28 cellular contexts compared by ENCODE assay signal in the genomic region with DNA sequence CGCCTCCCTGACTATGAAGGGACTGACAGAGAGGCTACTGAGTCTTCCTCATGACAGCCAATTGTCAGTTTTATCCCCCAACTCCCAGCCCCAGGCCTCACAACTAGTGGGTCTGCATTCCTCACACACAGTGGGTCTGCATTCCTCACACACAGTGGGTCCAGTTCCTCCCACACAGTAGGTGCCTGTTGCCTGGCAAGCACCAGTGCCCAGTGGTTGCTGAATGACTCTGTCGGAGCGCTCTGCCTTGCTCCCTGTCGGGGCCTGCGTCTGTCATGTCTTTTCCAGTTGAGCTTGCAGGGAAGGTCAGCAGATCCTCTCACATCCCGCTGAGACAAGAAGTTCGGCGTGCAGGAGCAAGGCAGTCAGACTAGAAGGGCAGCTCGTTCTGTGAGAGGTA.
DNase-seq lines count a peak whose midpoint lies in the region; ATAC-seq, FAIRE-seq and TF ChIP-seq lines count a peak whose summit lies in the region.
"Had no signal": no experiment of that assay in that cellular context is flagged by ENCODE, and none has a peak within 500 bp of the region (broad histone marks: within the 10 kb centered on the region; RNA-seq: fewer than 3 reads in every experiment).

No MANE protein-coding gene starts in this region.

- H2AFZ ChIP-seq in IMR-90 (replicated peaks; ENCODE audit: low read length, poor library complexity) (peak overlapping the region; percentile 51), K562 (ENCODE audit: low read depth, low read length) (no peak overlapping the region), H1 (ENCODE audit: low read length) (no peak overlapping the region), neuronal stem cell (ENCODE audit: low read length) (no peak overlapping the region)

- H3K9me3 ChIP-seq in IMR-90 (ENCODE audit: control insufficient read depth, insufficient read depth, low read length) (peaks cover 50% of the 10 kb centered on the region), K562 (replicated peaks; ENCODE audit: control insufficient read depth, insufficient read depth, low read depth, low read length) (no peaks in the 10 kb centered on the region), H1 (ENCODE audit: insufficient read depth in 2 of 2, low read depth in 1 of 2, low read length in 1 of 2) (no peaks in the 10 kb centered on the region), neuronal stem cell (replicated peaks in 1 of 2; ENCODE audit: control insufficient read depth in 2 of 2, insufficient read depth in 1 of 2, low read depth in 1 of 2, low read length in 2 of 2) (no peaks in the 10 kb centered on the region)
- H3K9me3 ChIP-seq: BE2C, BLaER1 had no signal

- ATAC-seq in IMR-90 (ENCODE audit: low read depth) (no peak), K562 (no peak), GM19035 (IDR thresholded peaks at IDR 0.05; ENCODE audit: unreplicated experiment) (no peak), GM19455 (IDR thresholded peaks at IDR 0.05; ENCODE audit: unreplicated experiment) (no peak), HG02623 (IDR thresholded peaks at IDR 0.05; ENCODE audit: unreplicated experiment) (no peak)
- ATAC-seq: GM12878 had no signal

- TF ChIP-seq CTCF in IMR-90 (conservative IDR thresholded peaks at IDR 0.05; ENCODE audit: low read depth, low read length), result no peak
- no peak for TF ChIP-seq CTCF in K562 (IDR thresholded peaks at IDR 0.05 in 2 of 3, conservative IDR thresholded peaks at IDR 0.05 in 1 of 3; ENCODE audit: insufficient read depth in 2 of 3, low read depth in 1 of 3, low read length in 3 of 3)
- no peak for TF ChIP-seq CTCF in H1 (IDR thresholded peaks at IDR 0.05; ENCODE audit: control extremely low read depth in 1 of 3, insufficient read depth in 1 of 3, low read depth in 1 of 3, low read length in 3 of 3)

- H3K56ac ChIP-seq in IMR-90 (ENCODE audit: extremely low read depth, insufficient read depth, low read length), result no peak overlapping the region
- H3K56ac ChIP-seq in H1 (replicated peaks; ENCODE audit: insufficient read length, low read depth, low read length), result no peak overlapping the region

- H2BK120ac ChIP-seq in IMR-90 (ENCODE audit: low read depth, low read length), result no peak overlapping the region
- H2BK120ac ChIP-seq in H1 (replicated peaks; ENCODE audit: low read depth, low read length), result no peak overlapping the region
- no peak overlapping the region for H2BK120ac ChIP-seq in neuronal stem cell (ENCODE audit: low read depth, low read length)

- H3K4me2 ChIP-seq in IMR-90 (ENCODE audit: low read depth, low read length), result no peak overlapping the region
- H3K4me2 ChIP-seq in K562 (ENCODE audit: insufficient read depth, low read length), result no peak overlapping the region
- no peak overlapping the region for H3K4me2 ChIP-seq in H1 (ENCODE audit: insufficient read depth in 1 of 2, low read depth in 2 of 2, low read length in 2 of 2)
- H3K4me2 ChIP-seq in neuronal stem cell (ENCODE audit: insufficient read depth, low read length, poor library complexity, severe bottlenecking), result no peak overlapping the region
- H3K4me2 ChIP-seq: BLaER1 had no signal

- no peaks in the 10 kb centered on the region for H4K20me1 ChIP-seq in IMR-90 (ENCODE audit: insufficient read depth, low read length)
- H4K20me1 ChIP-seq in K562 (replicated peaks; ENCODE audit: control insufficient read depth, insufficient read depth, low read length), result no peaks in the 10 kb centered on the region
- no peaks in the 10 kb centered on the region for H4K20me1 ChIP-seq in H1 (replicated peaks in 1 of 2; ENCODE audit: control insufficient read depth in 1 of 2, insufficient read depth in 2 of 2, low read length in 2 of 2)
- H4K20me1 ChIP-seq: BLaER1 had no signal

- no peak overlapping the region for H3K4ac ChIP-seq in IMR-90 (ENCODE audit: low read depth, low read length)
- no peak overlapping the region for H3K4ac ChIP-seq in H1 (replicated peaks; ENCODE audit: insufficient read length, low read depth, low read length)
- no peak overlapping the region for H3K4ac ChIP-seq in neuronal stem cell (ENCODE audit: low read length)

- H3K27me3 ChIP-seq in IMR-90 (ENCODE audit: control insufficient read depth, insufficient read depth, low read length) (no peaks in the 10 kb centered on the region), K562 (ENCODE audit: control insufficient read depth in 2 of 2, insufficient read depth in 2 of 2, low read length in 2 of 2) (peaks cover 3 to 28% of the 10 kb centered on the region in 2 experiments; a peak in 4 of 5 replicates), H1 (replicated peaks in 1 of 4; ENCODE audit: control insufficient read depth in 3 of 4, extremely low read depth in 1 of 4, insufficient read depth in 3 of 4, low read length in 3 of 4) (no peaks in the 10 kb centered on the region), neuronal stem cell (ENCODE audit: control insufficient read depth in 3 of 3, insufficient read depth in 3 of 3, low read depth in 1 of 3, low read length in 3 of 3) (no peaks in the 10 kb centered on the region)
- H3K27me3 ChIP-seq: BE2C, BLaER1 had no signal

- no peak overlapping the region for H4K5ac ChIP-seq in IMR-90 (ENCODE audit: low read depth, low read length)
- no peak overlapping the region for H4K5ac ChIP-seq in H1 (ENCODE audit: insufficient read length, low read depth, low read length)

- H2BK12ac ChIP-seq in H1 (ENCODE audit: low read depth, low read length) (no peak overlapping the region), neuronal stem cell (ENCODE audit: low read length) (no peak overlapping the region)

- no peak for TF ChIP-seq POLR2A in IMR-90 (IDR thresholded peaks at IDR 0.05; ENCODE audit: low read depth, low read length)
- TF ChIP-seq POLR2A in K562 (conservative IDR thresholded peaks at IDR 0.05), result no peak
- no peak for TF ChIP-seq POLR2A in H1 (IDR thresholded peaks at IDR 0.05; ENCODE audit: control extremely low read depth in 1 of 2, low read depth in 2 of 2, low read length in 2 of 2)

- in situ Hi-C loops in IMR-90 (cut with MboI; ENCODE audit: low sequenced_read_pairs), result no loop called here
- in situ Hi-C loops in K562 (cut with MboI), result no loop called here

- DNase-seq in IMR-90, result no peak
- DNase-seq in K562 (ENCODE audit: extremely low read depth in 1 of 4, low spot score in 3 of 4), result no peak
- DNase-seq in H1 (ENCODE audit: low read depth in 1 of 2, low spot score in 2 of 2), result no peak
- no peak for DNase-seq in neuronal stem cell (ENCODE audit: low spot score)
- DNase-seq: 8988T; ACHN; BE2C; C1 segment of cervical spinal cord; CD4-positive, alpha-beta memory T cell; CD4-positive, CD25-positive, alpha-beta regulatory T cell; CD8-positive, alpha-beta memory T cell; COR-L47; DMS 273 treated with DMSO at 0.1 percent for 48 hours; DMS153; DMS53; DMS79; DND-41; EL; GDM1 had no signal

- dilution Hi-C loops in IMR-90 (cut with HindIII; ENCODE audit: low sequenced_read_pairs, unreplicated experiment), result no loop called here

- H3K14ac ChIP-seq in IMR-90 (replicated peaks; ENCODE audit: low read depth, low read length) (no peak overlapping the region), H1 (ENCODE audit: insufficient read length) (no peak overlapping the region), neuronal stem cell (ENCODE audit: low read length) (no peak overlapping the region)

- H4K8ac ChIP-seq in IMR-90 (ENCODE audit: low read depth in 2 of 2, low read length in 2 of 2) (no peak overlapping the region), H1 (ENCODE audit: extremely low read depth, insufficient read depth, low read length) (no peak overlapping the region), neuronal stem cell (ENCODE audit: low read depth, low read length) (peak overlapping the region; percentile 7)

- H3K23ac ChIP-seq in IMR-90 (ENCODE audit: low read depth, low read length) (no peak overlapping the region), H1 (ENCODE audit: insufficient read length) (no peak overlapping the region), neuronal stem cell (ENCODE audit: low read depth, low read length, poor library complexity) (no peak overlapping the region)

- H3K79me1 ChIP-seq in IMR-90 (ENCODE audit: low read depth in 1 of 2, low read length in 2 of 2) (no peaks in the 10 kb centered on the region), H1 (ENCODE audit: low read depth, low read length) (no peaks in the 10 kb centered on the region), neuronal stem cell (ENCODE audit: low read depth, low read length) (no peaks in the 10 kb centered on the region)

- WGBS in IMR-90 (ENCODE audit: extremely low coverage in 2 of 2, insufficient read length in 1 of 2), 2 experiments, result 50% methylated on average over 3 of the region's 9 CpGs; no CpG with 5 or more reads in 1 of the 2 experiments
- WGBS in K562 (ENCODE audit: insufficient coverage, low coverage, missing lambda C conversion rate), result 13% methylated on average over 9 of the region's 9 CpGs
- WGBS in H1 (ENCODE audit: extremely low coverage in 1 of 2, insufficient coverage in 1 of 2, insufficient read length in 1 of 2, insufficient replicate concordance in 2 of 2, low coverage in 1 of 2, low lambda C conversion rate in 2 of 2, missing lambda C conversion rate in 1 of 2), 2 experiments, result 87% methylated on average over 9 of the region's 9 CpGs; no CpG with 5 or more reads in 1 of the 2 experiments
- WGBS in neuronal stem cell (ENCODE audit: extremely low coverage in 2 of 2, insufficient read length in 2 of 2, insufficient replicate concordance in 1 of 2), 2 donors, result no CpG with 5 or more reads among the region's 9 CpGs

- TF ChIP-seq RAD21 in IMR-90 (IDR thresholded peaks at IDR 0.05; ENCODE audit: low read length), result no peak
- TF ChIP-seq RAD21 in K562 (CRISPR knock-in tag; conservative IDR thresholded peaks at IDR 0.05 in 1 of 2, IDR thresholded peaks at IDR 0.05 in 1 of 2), result no peak
- TF ChIP-seq RAD21 in H1 (IDR thresholded peaks at IDR 0.05 in 1 of 2, conservative IDR thresholded peaks at IDR 0.05 in 1 of 2; ENCODE audit: low read depth in 2 of 2, low read length in 2 of 2), result no peak

- H2BK15ac ChIP-seq in IMR-90 (ENCODE audit: low read depth, low read length) (no peak overlapping the region), H1 (ENCODE audit: low read length) (no peak overlapping the region), neuronal stem cell (ENCODE audit: low read length) (no peak overlapping the region)

- POLR2A ChIA-PET in IMR-90 (lab: Charles Lee; ENCODE audit: unreplicated experiment), result no interaction called here
- POLR2A ChIA-PET in K562 (lab: Yijun Ruan, JAX), result no interaction called here
- POLR2A ChIA-PET in H1 (lab: Charles Lee; ENCODE audit: partially characterized antibody), result no interaction called here

- no TSS peak for BruUV-seq in IMR-90 (replicated peaks; lab: Mats Ljungman, UMichigan)
- BruUV-seq in K562 (replicated peaks; lab: Mats Ljungman, UMichigan), result no TSS peak

- H2BK20ac ChIP-seq in IMR-90 (ENCODE audit: low read depth, low read length) (no peak overlapping the region), H1 (ENCODE audit: low read length) (no peak overlapping the region)

- FAIRE-seq in K562 (lab: Jason Lieb, UNC), result no peak
- no peak for FAIRE-seq in H1 (lab: Jason Lieb, UNC)
- FAIRE-seq: A204.1, GM12878, GM12892, GM18507, GM19239 had no signal

- H3K4me1 ChIP-seq in IMR-90 (ENCODE audit: control insufficient read depth, insufficient read depth, low read length) (no peaks in the 10 kb centered on the region), K562 (replicated peaks in 1 of 2; ENCODE audit: control insufficient read depth in 2 of 2, insufficient read depth in 2 of 2, low read length in 2 of 2) (no peaks in the 10 kb centered on the region; a peak in 1 of 5 replicates), H1 (replicated peaks in 1 of 4; ENCODE audit: control insufficient read depth in 3 of 4, insufficient read depth in 4 of 4, low read length in 3 of 4) (peaks cover 0 to 6% (median 0%) of the 10 kb centered on the region in 4 experiments; a peak in 1 of 7 replicates), neuronal stem cell (ENCODE audit: control insufficient read depth in 2 of 2, insufficient read depth in 1 of 2, low read depth in 1 of 2, low read length in 2 of 2) (peaks cover 0 to 5% of the 10 kb centered on the region in 2 donors)
- H3K4me1 ChIP-seq: BE2C had no signal

- TF ChIP-seq EP300 in K562 (IDR thresholded peaks at IDR 0.05; ENCODE audit: low read length), result no peak
- no peak for TF ChIP-seq EP300 in H1 (IDR thresholded peaks at IDR 0.05; ENCODE audit: borderline replicate concordance in 1 of 2, low read depth in 2 of 2, low read length in 2 of 2)

- H2AK5ac ChIP-seq in IMR-90 (ENCODE audit: low read depth, low read length) (no peak overlapping the region), H1 (ENCODE audit: low read depth, low read length) (no peak overlapping the region), neuronal stem cell (ENCODE audit: low read depth, low read length) (no peak overlapping the region)

- CTCF ChIA-PET in IMR-90 (lab: Yijun Ruan, JAX), result no interaction called here
- CTCF ChIA-PET in K562 (lab: Yijun Ruan, JAX; ENCODE audit: low intra/inter-chr PET ratio), result no interaction called here
- CTCF ChIA-PET in H1 (lab: Charles Lee; ENCODE audit: partially characterized antibody), result interaction anchor here (1.5 to 1.9 kb wide), 2 partner anchors 9 to 448 kb away, joined by 4 to 9 read pairs; no protein-coding TSS in a partner anchor

- H3K9ac ChIP-seq in IMR-90 (ENCODE audit: low read depth, low read length) (no peak overlapping the region), K562 (ENCODE audit: insufficient read depth in 1 of 2, low read depth in 2 of 2, low read length in 2 of 2) (no peak overlapping the region), H1 (replicated peaks in 1 of 4; ENCODE audit: extremely low read depth in 1 of 4, low read depth in 3 of 4, low read length in 3 of 4) (no peak overlapping the region), neuronal stem cell (ENCODE audit: low read depth, low read length, poor library complexity) (no peak overlapping the region)
- H3K9ac ChIP-seq: BLaER1 had no signal

- H3K27ac ChIP-seq in IMR-90 (ENCODE audit: insufficient read depth, low read length) (no peak overlapping the region), K562 (ENCODE audit: extremely low read depth, low read depth, low read length) (no peak overlapping the region), H1 (ENCODE audit: low read depth, low read length) (no peak overlapping the region), neuronal stem cell (replicated peaks; ENCODE audit: low read length) (no peak overlapping the region)
- H3K27ac ChIP-seq: BLaER1 had no signal

- no peaks in the 10 kb centered on the region for H3K23me2 ChIP-seq in H1 (ENCODE audit: low read depth, low read length)

- H4K91ac ChIP-seq in IMR-90 (ENCODE audit: insufficient read depth, low read depth, low read length) (no peak overlapping the region), H1 (replicated peaks; ENCODE audit: insufficient read length, low read length) (no peak overlapping the region), neuronal stem cell (ENCODE audit: low read depth, low read length, poor library complexity) (no peak overlapping the region)

- H3K4me3 ChIP-seq in IMR-90 (ENCODE audit: insufficient read depth, low read depth, low read length), result no peak overlapping the region
- no peak overlapping the region for H3K4me3 ChIP-seq in K562
- H3K4me3 ChIP-seq in H1 (ENCODE audit: extremely low read depth in 1 of 4, insufficient read depth in 2 of 4, low read depth in 3 of 4, low read length in 4 of 4), result no peak overlapping the region
- H3K4me3 ChIP-seq in neuronal stem cell (ENCODE audit: low read length in 2 of 2), result no peak overlapping the region
- H3K4me3 ChIP-seq: BLaER1, GM12878 had no signal

- H2AK9ac ChIP-seq in IMR-90 (replicated peaks; ENCODE audit: low read depth, low read length, poor library complexity), result no peak overlapping the region

- H3K18ac ChIP-seq in IMR-90 (ENCODE audit: low read depth, low read length) (no peak overlapping the region), H1 (ENCODE audit: extremely low read depth, low read length) (no peak overlapping the region), neuronal stem cell (ENCODE audit: low read length) (no peak overlapping the region)

- H2BK5ac ChIP-seq in IMR-90 (ENCODE audit: low read depth, low read length, poor library complexity, severe bottlenecking) (no peak overlapping the region), H1 (ENCODE audit: low read depth, low read length) (no peak overlapping the region), neuronal stem cell (ENCODE audit: low read length) (peak overlapping the region; percentile 54)

- H3K79me2 ChIP-seq in K562 (ENCODE audit: control insufficient read depth, insufficient read depth, low read length), result no peaks in the 10 kb centered on the region
- no peaks in the 10 kb centered on the region for H3K79me2 ChIP-seq in H1 (ENCODE audit: control insufficient read depth in 1 of 2, insufficient read depth in 2 of 2, low read length in 2 of 2)

- H3K36me3 ChIP-seq in IMR-90 (ENCODE audit: control insufficient read depth, insufficient read depth, low read length) (no peaks in the 10 kb centered on the region), K562 (ENCODE audit: control insufficient read depth, insufficient read depth, low read length) (no peaks in the 10 kb centered on the region), H1 (ENCODE audit: control insufficient read depth in 2 of 4, insufficient read depth in 4 of 4, low read length in 3 of 4) (no peaks in the 10 kb centered on the region), neuronal stem cell (replicated peaks in 1 of 2; ENCODE audit: control insufficient read depth in 2 of 2, insufficient read depth in 2 of 2, low read length in 2 of 2) (no peaks in the 10 kb centered on the region)
- H3K36me3 ChIP-seq: BE2C, BLaER1 had no signal

- intact Hi-C loops in IMR-90 (cut with micrococcal nuclease) (no loop called here), K562 (cut with micrococcal nuclease) (no loop called here)

- H3K9me1 ChIP-seq in IMR-90 (ENCODE audit: insufficient read depth, low read length), result no peaks in the 10 kb centered on the region
- H3K9me1 ChIP-seq in K562 (ENCODE audit: control insufficient read depth, insufficient read depth, low read length), result no peaks in the 10 kb centered on the region
